Comparison of ENCODE assay signal across 27 cellular contexts in genomic region chr10:48594371-48594770, GRCh38. TPM values are rescaled to one million over a fixed set of nuclear protein-coding genes. Genes with fewer than 3 reads are reported as not detected.
DNase-seq lines count a peak whose midpoint lies in the region; ATAC-seq, FAIRE-seq and TF ChIP-seq lines count a peak whose summit lies in the region.
"Had no signal": no experiment of that assay in that cellular context is flagged by ENCODE, and none has a peak within 500 bp of the region (broad histone marks: within the 10 kb centered on the region; RNA-seq: fewer than 3 reads in every experiment).

No MANE protein-coding gene starts in this region.

- no peaks in the 10 kb centered on the region for H3K9me3 ChIP-seq in right atrium auricular region
- no peaks in the 10 kb centered on the region for H3K9me3 ChIP-seq in right cardiac atrium (ENCODE audit: control insufficient read depth, low read length)
- no peaks in the 10 kb centered on the region for H3K9me3 ChIP-seq in MG63
- H3K9me3 ChIP-seq in H1 (ENCODE audit: insufficient read depth in 2 of 2, low read depth in 1 of 2, low read length in 1 of 2) = no peaks in the 10 kb centered on the region
- H3K9me3 ChIP-seq in vagina = no peaks in the 10 kb centered on the region
- no peaks in the 10 kb centered on the region for H3K9me3 ChIP-seq in tibial nerve
- H3K9me3 ChIP-seq: pancreas had no signal

- no peaks in the 10 kb centered on the region for H3K79me1 ChIP-seq in H1 (ENCODE audit: low read depth, low read length)

- FAIRE-seq in H1 (lab: Jason Lieb, UNC) = no peak
- FAIRE-seq: bronchial epithelial cell, colon, GM19239, pancreas had no signal

- no peak overlapping the region for H3K56ac ChIP-seq in H1 (replicated peaks; ENCODE audit: insufficient read length, low read depth, low read length)

- H3K9ac ChIP-seq in H1 (replicated peaks in 1 of 4; ENCODE audit: extremely low read depth in 1 of 4, low read depth in 3 of 4, low read length in 3 of 4) = no peak overlapping the region

- TF ChIP-seq EP300 in H1 (IDR thresholded peaks at IDR 0.05; ENCODE audit: borderline replicate concordance in 1 of 2, low read depth in 2 of 2, low read length in 2 of 2) (no peak), tibial nerve (IDR thresholded peaks at IDR 0.05) (no peak)

- peak overlapping the region; percentile 79 for H4K91ac ChIP-seq in H1 (replicated peaks; ENCODE audit: insufficient read length, low read length)

- H3K4me1 ChIP-seq in right atrium auricular region (peaks cover 0 to 7% of the 10 kb centered on the region in 2 donors), right cardiac atrium (ENCODE audit: control insufficient read depth, insufficient read depth, low read length) (no peaks in the 10 kb centered on the region), H1 (replicated peaks in 1 of 4; ENCODE audit: control insufficient read depth in 3 of 4, insufficient read depth in 4 of 4, low read length in 3 of 4) (peaks cover 2 to 15% (median 8%) of the 10 kb centered on the region in 4 experiments; a peak in 5 of 7 replicates), vagina (peaks cover 6% of the 10 kb centered on the region), tibial nerve (no peaks in the 10 kb centered on the region)
- H3K4me1 ChIP-seq: pancreas had no signal

- H2BK12ac ChIP-seq in H1 (ENCODE audit: low read depth, low read length) = peak overlapping the region; percentile 69; the same call in 1 of the 2 replicates

- H2BK20ac ChIP-seq in H1 (ENCODE audit: low read length) = peak overlapping the region; percentile 44

- CTCF ChIA-PET in H1 (lab: Charles Lee; ENCODE audit: partially characterized antibody) = interaction anchor here (0.6 to 18.5 kb wide), 15 partner anchors 9 to 918 kb away, joined by 3 to 172 read pairs (median 4); partner anchors contain the start of gene ARHGAP22

- no peak overlapping the region for H4K8ac ChIP-seq in H1 (ENCODE audit: extremely low read depth, insufficient read depth, low read length)

- DNase-seq in right atrium auricular region (ENCODE audit: low spot score) = peak; percentile 44
- DNase-seq in right cardiac atrium = no peak
- peak; percentile 43 for DNase-seq in MG63
- DNase-seq in H1 (ENCODE audit: low read depth in 1 of 2, low spot score in 2 of 2) = no peak
- DNase-seq in vagina (ENCODE audit: extremely low spot score in 2 of 2) = peak; percentile 46 to 82
- DNase-seq in GDM1 (lab: John Stamatoyannopoulos, UW) = no peak
- no peak for DNase-seq in tibial nerve (ENCODE audit: low spot score in 2 of 2)
- DNase-seq: activated CD4-positive, alpha-beta T cell treated with anti-CD3 and anti-CD28 coated beads for 1 hour; activated CD8-positive, alpha-beta T cell treated with anti-CD3 and anti-CD28 coated beads for 36 hours; anterior cingulate cortex; Calu3; effector CD8-positive, alpha-beta T cell; GOT3; hippocampal formation; Kasumi-1; left colon; NCI-H526; nephron progenitor cell; pancreas; SIG-M5 had no signal

- H2AK5ac ChIP-seq in H1 (ENCODE audit: low read depth, low read length) = no peak overlapping the region

- peak overlapping the region; percentile 30 for H2BK120ac ChIP-seq in H1 (replicated peaks; ENCODE audit: low read depth, low read length)

- H3K18ac ChIP-seq in H1 (ENCODE audit: extremely low read depth, low read length) = peak overlapping the region; percentile 64; the same call in 1 of the 2 replicates

- no peaks in the 10 kb centered on the region for H3K27me3 ChIP-seq in right atrium auricular region
- H3K27me3 ChIP-seq in right cardiac atrium (ENCODE audit: control insufficient read depth, insufficient read depth) = no peaks in the 10 kb centered on the region
- no peaks in the 10 kb centered on the region for H3K27me3 ChIP-seq in MG63
- no peaks in the 10 kb centered on the region; a peak in 2 of 7 replicates for H3K27me3 ChIP-seq in H1 (replicated peaks in 1 of 4; ENCODE audit: control insufficient read depth in 3 of 4, extremely low read depth in 1 of 4, insufficient read depth in 3 of 4, low read length in 3 of 4)
- no peaks in the 10 kb centered on the region for H3K27me3 ChIP-seq in vagina
- H3K27me3 ChIP-seq in tibial nerve = no peaks in the 10 kb centered on the region
- H3K27me3 ChIP-seq: pancreas had no signal

- H3K4me3 ChIP-seq in right atrium auricular region (no peak overlapping the region), right cardiac atrium (ENCODE audit: low read length) (no peak overlapping the region), MG63 (no peak overlapping the region), H1 (ENCODE audit: extremely low read depth in 1 of 4, insufficient read depth in 2 of 4, low read depth in 3 of 4, low read length in 4 of 4) (peak overlapping the region in 3 of 4 experiments; percentile 17 to 26 (median 21); a peak in 3 of 8 replicates), vagina (no peak overlapping the region), tibial nerve (no peak overlapping the region)
- H3K4me3 ChIP-seq: pancreas, skin epidermis had no signal

- H2AFZ ChIP-seq in H1 (ENCODE audit: low read length) = 0 out of 2 replicates have a peak overlapping the region, but pooled peaks have one; percentile 27

- H4K5ac ChIP-seq in H1 (ENCODE audit: insufficient read length, low read depth, low read length) = no peak overlapping the region

- no peak overlapping the region for H3K14ac ChIP-seq in H1 (ENCODE audit: insufficient read length)

- TF ChIP-seq POLR2A in H1 (IDR thresholded peaks at IDR 0.05; ENCODE audit: control extremely low read depth in 1 of 2, low read depth in 2 of 2, low read length in 2 of 2) (no peak), vagina (IDR thresholded peaks at IDR 0.05) (no peak), tibial nerve (IDR thresholded peaks at IDR 0.05) (no peak)

- no peak overlapping the region for H3K23ac ChIP-seq in H1 (ENCODE audit: insufficient read length)

- no peak overlapping the region for H3K27ac ChIP-seq in right atrium auricular region
- no peak overlapping the region for H3K27ac ChIP-seq in right cardiac atrium (ENCODE audit: low read length)
- no peak overlapping the region for H3K27ac ChIP-seq in H1 (ENCODE audit: low read depth, low read length)
- no peak overlapping the region for H3K27ac ChIP-seq in vagina
- H3K27ac ChIP-seq in tibial nerve = no peak overlapping the region
- H3K27ac ChIP-seq: pancreas, skin epidermis had no signal

- peak overlapping the region; percentile 5 for H3K4ac ChIP-seq in H1 (replicated peaks; ENCODE audit: insufficient read length, low read depth, low read length)

- no peak for TF ChIP-seq RAD21 in H1 (IDR thresholded peaks at IDR 0.05 in 1 of 2, conservative IDR thresholded peaks at IDR 0.05 in 1 of 2; ENCODE audit: low read depth in 2 of 2, low read length in 2 of 2)

- TF ChIP-seq CTCF in right atrium auricular region (IDR thresholded peaks at IDR 0.05) (no peak), H1 (IDR thresholded peaks at IDR 0.05; ENCODE audit: control extremely low read depth in 1 of 3, insufficient read depth in 1 of 3, low read depth in 1 of 3, low read length in 3 of 3) (no peak), vagina (IDR thresholded peaks at IDR 0.05) (no peak), tibial nerve (IDR thresholded peaks at IDR 0.05) (no peak)

- H3K79me2 ChIP-seq in H1 (ENCODE audit: control insufficient read depth in 1 of 2, insufficient read depth in 2 of 2, low read length in 2 of 2) = no peaks in the 10 kb centered on the region

- no peak for ATAC-seq in right cardiac atrium
- no peak for ATAC-seq in GM19467 (IDR thresholded peaks at IDR 0.05; ENCODE audit: unreplicated experiment)
- ATAC-seq: activated CD8-positive, alpha-beta T cell treated with anti-CD3 and anti-CD28 coated beads for 36 hours; left colon; Panc1; pancreas; stimulated activated memory B cell treated with anti-CD40 and anti-IgM and Interleukin-4, amounts not matched to agents 10 μg/mL and 1 μg/mL and 100 μg/mL, for 72 hours had no signal

- H2BK5ac ChIP-seq in H1 (ENCODE audit: low read depth, low read length) = peak overlapping the region; percentile 46; the same call in 1 of the 2 replicates

- H3K4me2 ChIP-seq in H1 (ENCODE audit: insufficient read depth in 1 of 2, low read depth in 2 of 2, low read length in 2 of 2) = peak overlapping the region; percentile 44 to 50

- H3K23me2 ChIP-seq in H1 (ENCODE audit: low read depth, low read length) = no peaks in the 10 kb centered on the region

- no peak overlapping the region for H2BK15ac ChIP-seq in H1 (ENCODE audit: low read length)

- POLR2A ChIA-PET in H1 (lab: Charles Lee; ENCODE audit: partially characterized antibody) = interaction anchor here (1.2 kb wide), 1 partner anchor 9 kb away, joined by 3 read pairs; no protein-coding TSS in a partner anchor

- intact Hi-C loops in right cardiac atrium (cut with DNase I) (no loop called here), vagina (cut with DNase I) (no loop called here)

- H3K36me3 ChIP-seq in right atrium auricular region = no peaks in the 10 kb centered on the region
- H3K36me3 ChIP-seq in MG63 = no peaks in the 10 kb centered on the region; the same call in none of the 2 replicates
- no peaks in the 10 kb centered on the region for H3K36me3 ChIP-seq in H1 (ENCODE audit: control insufficient read depth in 2 of 4, insufficient read depth in 4 of 4, low read length in 3 of 4)
- no peaks in the 10 kb centered on the region for H3K36me3 ChIP-seq in vagina
- H3K36me3 ChIP-seq in tibial nerve = no peaks in the 10 kb centered on the region
- H3K36me3 ChIP-seq: pancreas had no signal

- H4K20me1 ChIP-seq in H1 (replicated peaks in 1 of 2; ENCODE audit: control insufficient read depth in 1 of 2, insufficient read depth in 2 of 2, low read length in 2 of 2) = no peaks in the 10 kb centered on the region

- WGBS in right cardiac atrium = 82% methylated on average over 4 of the region's 4 CpGs
- 66% methylated on average over 4 of the region's 4 CpGs; no CpG with 5 or more reads in 1 of the 2 experiments for WGBS in H1 (ENCODE audit: extremely low coverage in 1 of 2, insufficient coverage in 1 of 2, insufficient read length in 1 of 2, insufficient replicate concordance in 2 of 2, low coverage in 1 of 2, low lambda C conversion rate in 2 of 2, missing lambda C conversion rate in 1 of 2), 2 experiments
- 90 to 91% methylated on average over 4 of the region's 4 CpGs for WGBS in tibial nerve, 2 donors

RNA-seq across cellular contexts. Expression of gene ARHGAP22, which starts 10.5 kb away (rescaled TPM):
- total RNA-seq in right atrium auricular region = 1 to 10 TPM; 1.8 to 5.7 TPM
- total RNA-seq in right cardiac atrium = 1 to 10 TPM; 3.1 to 6.5 (median 5.6) TPM
- polyA plus RNA-seq in right cardiac atrium = 1.4 TPM
- 20.7 and 23.2 TPM in 2 replicates for total RNA-seq in MG63 (2014; rRNA removed; shearing (Covaris generic); ENCODE audit: low replicate concordance)
- total RNA-seq in H1 (2021; fragmentation: NEBNext Ultra II Directional; extraction: Animal tissue kit (Norgen Biotek cat#: 25700)) = 11.2 and 12.9 TPM in 2 replicates
- 3.6 and 5.1 TPM in 2 replicates for polyA plus RNA-seq in H1 (2011; rRNA removed)
- 5.5 TPM for polyA plus RNA-seq in H1 (2011; cell fraction: cytosol; rRNA removed)
- 7.7 TPM for polyA plus RNA-seq in H1 (2011; cell fraction: nucleus; rRNA removed)
- polyA plus RNA-seq in H1 (2012, experiment 1 of 2) = 6.8 to 7.4 TPM (median 7.2 TPM) in 4 replicates
- 4.6 TPM for polyA plus RNA-seq in H1 (2012, experiment 2 of 2)
- polyA plus RNA-seq in H1 (2013, experiment 1 of 2) = 5.4 TPM
- 4.5 TPM for polyA plus RNA-seq in H1 (2013, experiment 2 of 2)
- polyA minus RNA-seq in H1 (2011; rRNA and poly(A)+ RNA removed) = 4.3 and 5.5 TPM in 2 replicates
- polyA minus RNA-seq in H1 (2011; cell fraction: cytosol; rRNA and poly(A)+ RNA removed) = 8.2 TPM
- 4.7 TPM for polyA minus RNA-seq in H1 (2011; cell fraction: nucleus; rRNA and poly(A)+ RNA removed)
- total RNA-seq in vagina = 3.2 TPM
- total RNA-seq in tibial nerve = 10 to 100 TPM in 3 of 4 donors, 1 to 10 TPM in 1; 7.7 to 16.5 (median 14.3) TPM
- total RNA-seq: activated CD8-positive, alpha-beta T cell treated with anti-CD3 and anti-CD28 coated beads for 36 hours had no signal

Comparison
In these comparisons a context has a peak if more than half of its experiments do, and no peak if none do; other contexts are left out.
1. DNase-seq: peak in right atrium auricular region (single experiment), MG63 (single experiment) and vagina (2 of 2); none in right cardiac atrium (0 of 3), H1 (0 of 2), GDM1 (single experiment) and tibial nerve (0 of 2).
2. H3K4me3 ChIP-seq: peak in H1 (3 of 4); none in right atrium auricular region (0 of 2), right cardiac atrium (single experiment), MG63 (single experiment), vagina (0 of 2) and tibial nerve (0 of 4).